17 cellular contexts compared by ENCODE assay signal in genomic region chr1:83798965-83799364, GRCh38.
DNase-seq lines count a peak whose midpoint lies in the region; ATAC-seq and TF ChIP-seq lines count a peak whose summit lies in the region.
"Had no signal": no experiment of that assay in that cellular context is flagged by ENCODE, and none has a peak within 500 bp of the region (broad histone marks: within the 10 kb centered on the region; RNA-seq: fewer than 3 reads in every experiment).

No MANE protein-coding gene starts in this region.

- no peaks in the 10 kb centered on the region for H3K4me1 ChIP-seq in lower lobe of right lung
- H3K4me1 ChIP-seq: BLaER1 treated with 17β-estradiol and CSF1 and Interleukin-3, amounts not matched to agents 10 nM and 100 nM had no signal

- H3K4me3 Mint-ChIP-seq in brain (peak overlapping the region in 1 of 5 experiments; percentile 33), nephron (no peak overlapping the region), progenitor cell of endocrine pancreas (ENCODE audit: low read depth) (no peak overlapping the region)
- H3K4me3 Mint-ChIP-seq: B cell; CD8-positive, alpha-beta T cell; GM23338 had no signal

- no peak overlapping the region for H3K4me3 ChIP-seq in lower lobe of right lung
- H3K4me3 ChIP-seq: BLaER1 treated with 17β-estradiol and CSF1 and Interleukin-3, amounts not matched to agents 10 nM and 100 nM; GM12878; GM23338 had no signal

- ATAC-seq in lower lobe of right lung (no peak), GM21360 (IDR thresholded peaks at IDR 0.05; ENCODE audit: unreplicated experiment) (no peak)
- ATAC-seq: CD8-positive, alpha-beta T cell; GM12878; GM23338; HCT116 had no signal

- no peaks in the 10 kb centered on the region for H3K9me3 ChIP-seq in lower lobe of right lung
- H3K9me3 ChIP-seq: BLaER1 treated with 17β-estradiol and CSF1 and Interleukin-3, amounts not matched to agents 10 nM and 100 nM had no signal

- H3K36me3 Mint-ChIP-seq in brain (no peaks in the 10 kb centered on the region), nephron (ENCODE audit: low read depth) (no peaks in the 10 kb centered on the region), progenitor cell of endocrine pancreas (ENCODE audit: insufficient read depth) (peaks cover 2% of the 10 kb centered on the region)
- H3K36me3 Mint-ChIP-seq: CD8-positive, alpha-beta T cell had no signal

- H3K9me3 Mint-ChIP-seq in brain (peaks cover 0 to 1% (median 0%) of the 10 kb centered on the region in 5 experiments), nephron (no peaks in the 10 kb centered on the region), progenitor cell of endocrine pancreas (ENCODE audit: low read depth) (no peaks in the 10 kb centered on the region)
- H3K9me3 Mint-ChIP-seq: CD8-positive, alpha-beta T cell; GM23338 had no signal

- DNase-seq in progenitor cell of endocrine pancreas (ENCODE audit: low spot score, unreplicated experiment) (no peak), lower lobe of right lung (no peak), HK-2 (ENCODE audit: unreplicated experiment) (no peak)
- DNase-seq: Calu3; CD8-positive, alpha-beta T cell; DMS53; DND-41; EL had no signal

- TF ChIP-seq CTCF in 22Rv1 (IDR thresholded peaks at IDR 0.05) (no peak), brain (conservative IDR thresholded peaks at IDR 0.05) (no peak), nephron (IDR thresholded peaks at IDR 0.05; ENCODE audit: unreplicated experiment in 3 of 3) (no peak), progenitor cell of endocrine pancreas (IDR thresholded peaks at IDR 0.05; ENCODE audit: unreplicated experiment) (no peak), lower lobe of right lung (IDR thresholded peaks at IDR 0.05) (no peak)

- no peaks in the 10 kb centered on the region for H3K36me3 ChIP-seq in lower lobe of right lung
- H3K36me3 ChIP-seq: BLaER1 treated with 17β-estradiol and CSF1 and Interleukin-3, amounts not matched to agents 10 nM and 100 nM had no signal

- no peaks in the 10 kb centered on the region for H3K27me3 ChIP-seq in lower lobe of right lung (ENCODE audit: low read depth)
- H3K27me3 ChIP-seq: BLaER1 treated with 17β-estradiol and CSF1 and Interleukin-3, amounts not matched to agents 10 nM and 100 nM had no signal

- peak overlapping the region; percentile 59 for H3K27ac ChIP-seq in 22Rv1
- no peak overlapping the region for H3K27ac ChIP-seq in lower lobe of right lung
- H3K27ac ChIP-seq: BLaER1 treated with 17β-estradiol and CSF1 and Interleukin-3, amounts not matched to agents 10 nM and 100 nM had no signal

- intact Hi-C loops in lower lobe of right lung (cut with DNase I), result no loop called here

- peak overlapping the region in 3 of 5 experiments; percentile 19 to 75 (median 24) for H3K27ac Mint-ChIP-seq in brain
- peak overlapping the region; percentile 26 to 46 (median 33) for H3K27ac Mint-ChIP-seq in nephron
- peak overlapping the region; percentile 68 for H3K27ac Mint-ChIP-seq in progenitor cell of endocrine pancreas
- H3K27ac Mint-ChIP-seq: B cell; CD8-positive, alpha-beta T cell; GM23338 had no signal

- H3K27me3 Mint-ChIP-seq in brain (peaks cover 4% of the 10 kb centered on the region), nephron (ENCODE audit: low read depth) (no peaks in the 10 kb centered on the region), progenitor cell of endocrine pancreas (no peaks in the 10 kb centered on the region)
- H3K27me3 Mint-ChIP-seq: B cell had no signal

- H3K4me1 Mint-ChIP-seq in brain, result peaks cover 45% of the 10 kb centered on the region
- H3K4me1 Mint-ChIP-seq in nephron, result peaks cover 42% of the 10 kb centered on the region
- H3K4me1 Mint-ChIP-seq in progenitor cell of endocrine pancreas (ENCODE audit: low read depth), result peaks cover 43% of the 10 kb centered on the region
- H3K4me1 Mint-ChIP-seq: B cell had no signal
